Comparison of ENCODE assay signal across 1 cellular context in genomic region chr3:136840252-136840651, GRCh38.
TF ChIP-seq lines count a peak whose summit lies in the region.

No MANE protein-coding gene starts in this region.

TF ChIP-seq in K562, 482 proteins besides CTCF, POLR2A, EP300 and RAD21 (continued from another document):
- peak in 1 of 2 experiments; percentile 91; a peak in 2 of 4 replicates for TF ChIP-seq RCOR1 (IDR thresholded peaks at IDR 0.05; ENCODE audit: borderline replicate concordance in 1 of 2, low read depth in 2 of 2, low read length in 2 of 2)
- 0 out of 2 replicates have a peak, but pooled peaks have one; percentile 28 for TF ChIP-seq TAL1 (IDR thresholded peaks at IDR 0.05)
- 0 out of 2 replicates have a peak, but pooled peaks have one; percentile 6 for TF ChIP-seq MAFK (IDR thresholded peaks at IDR 0.05; ENCODE audit: low read length)
- TF ChIP-seq ZNF398 (CRISPR knock-in tag; IDR thresholded peaks at IDR 0.05) = no peak
- peak; percentile 81 for TF ChIP-seq ZNF512 (tag; IDR thresholded peaks at IDR 0.05)
- peak; percentile 94 for TF ChIP-seq GATAD2A (IDR thresholded peaks at IDR 0.05)
- peak; percentile 30; the same call in 1 of the 2 replicates for TF ChIP-seq EGR1 (conservative IDR thresholded peaks at IDR 0.05)
- TF ChIP-seq JUND (IDR thresholded peaks at IDR 0.05; ENCODE audit: borderline replicate concordance, low read depth, low read length) = peak; percentile 83
- peak; percentile 74; the same call in 1 of the 3 replicates for TF ChIP-seq JUND (tag; IDR thresholded peaks at IDR 0.05; ENCODE audit: borderline replicate concordance, low read depth, low read length)
- TF ChIP-seq MTA2 (IDR thresholded peaks at IDR 0.05; ENCODE audit: low read depth) = peak; percentile 35; the same call in 1 of the 2 replicates
- no peak for TF ChIP-seq ZBED1 (IDR thresholded peaks at IDR 0.05)
- TF ChIP-seq POLR2B (IDR thresholded peaks at IDR 0.05; ENCODE audit: low read depth, partially characterized antibody) = peak; percentile 43
- TF ChIP-seq SMARCE1 (IDR thresholded peaks at IDR 0.05) = peak; percentile 91
- TF ChIP-seq NCOR1 (IDR thresholded peaks at IDR 0.05) = peak; percentile 58
- 0 out of 2 replicates have a peak, but pooled peaks have one; percentile 15 for TF ChIP-seq PBX2 (CRISPR knock-in tag; IDR thresholded peaks at IDR 0.05; ENCODE audit: low read depth)
- peak; percentile 95 for TF ChIP-seq PBX2 (tag; conservative IDR thresholded peaks at IDR 0.05; ENCODE audit: low read depth)
